In genomic region chr3:15612001-15612400, GRCh38 we compare ENCODE assay signal across 20 cellular contexts.
"Had no signal": no experiment of that assay in that cellular context is flagged by ENCODE, and none has a peak within 500 bp of the region (broad histone marks: within the 10 kb centered on the region; RNA-seq: fewer than 3 reads in every experiment).

No MANE protein-coding gene starts in this region.

- H3K9me3 Mint-ChIP-seq: activated naive CD4-positive, alpha-beta T cell treated with anti-CD3 and anti-CD28 coated beads for 36 hours; activated T-cell treated with anti-CD3 and anti-CD28 coated beads, Interleukin-2, amount 50 U/mL, for 24 hours; dendritic cell treated with granulocyte-macrophage colony-stimulating factor and Interleukin-4, amounts not matched to agents 40 ng/mL and 50 ng/mL, for 4 days; nephron had no signal

- H3K36me3 ChIP-seq: adrenal gland, left ventricle myocardium inferior, right atrium auricular region, tibial artery had no signal

- H3K4me1 ChIP-seq: foreskin keratinocyte had no signal

- H3K27ac Mint-ChIP-seq: activated CD4-positive, alpha-beta T cell treated with anti-CD3 and anti-CD28 coated beads, Interleukin-2, amount 10 ng/mL, durations not matched to agents 24 days and 14 days; activated CD8-positive, alpha-beta T cell treated with anti-CD3 and anti-CD28 coated beads for 36 hours; activated naive CD4-positive, alpha-beta T cell treated with anti-CD3 and anti-CD28 coated beads for 36 hours; activated T-cell treated with anti-CD3 and anti-CD28 coated beads, Interleukin-2, amount 50 U/mL, for 24 hours; activated T-helper 2 cell treated with anti-CD3 and anti-CD28 coated beads, Interferon-gamma antibody, Interleukin-2, Interleukin-4, amounts not matched to agents 10 μg/mL and 5 μg/mL and 100 μg/mL, durations not matched to agents 14 hours and 24 hours and 36 hours; dendritic cell treated with granulocyte-macrophage colony-stimulating factor and Interleukin-4, amounts not matched to agents 40 ng/mL and 50 ng/mL, for 4 days; nephron had no signal

- H3K9me3 ChIP-seq: adrenal gland, left ventricle myocardium inferior, right atrium auricular region, tibial artery had no signal

- ATAC-seq: activated CD8-positive, alpha-beta T cell treated with anti-CD3 and anti-CD28 coated beads for 36 hours; foreskin keratinocyte had no signal

- DNase-seq: activated CD8-positive, alpha-beta T cell treated with anti-CD3 and anti-CD28 coated beads for 36 hours; activated naive CD4-positive, alpha-beta T cell treated with anti-CD3 and anti-CD28 coated beads for 36 hours; activated T-cell treated with anti-CD3 and anti-CD28 coated beads, Interleukin-2, amount 50 U/mL, for 24 hours; adrenal gland; effector CD8-positive, alpha-beta T cell; foreskin keratinocyte; left ventricle myocardium inferior; mammary epithelial cell; midbrain; stimulated activated CD4-positive, alpha-beta T cell treated with anti-CD3 and anti-CD28 coated beads, Interleukin-2, amount 100 ng/mL, for 24 hours; stimulated activated naive CD4-positive, alpha-beta T cell treated with Interleukin-2 at 50 U/mL for 16 hours; substantia nigra; T1000; tibial artery had no signal

- H3K4me3 ChIP-seq: adrenal gland, left ventricle myocardium inferior, right atrium auricular region, tibial artery had no signal

- H3K27me3 ChIP-seq: adrenal gland, foreskin keratinocyte, right atrium auricular region, tibial artery had no signal

- H3K27me3 Mint-ChIP-seq: activated CD8-positive, alpha-beta T cell treated with anti-CD3 and anti-CD28 coated beads for 36 hours; activated T-cell treated with anti-CD3 and anti-CD28 coated beads, Interleukin-2, amount 50 U/mL, for 24 hours; dendritic cell treated with granulocyte-macrophage colony-stimulating factor and Interleukin-4, amounts not matched to agents 40 ng/mL and 50 ng/mL, for 4 days had no signal

- H3K4me3 Mint-ChIP-seq: activated CD4-positive, alpha-beta T cell treated with anti-CD3 and anti-CD28 coated beads, Interleukin-2, amount 10 ng/mL, durations not matched to agents 24 days and 14 days; activated CD8-positive, alpha-beta T cell treated with anti-CD3 and anti-CD28 coated beads for 36 hours; activated naive CD4-positive, alpha-beta T cell treated with anti-CD3 and anti-CD28 coated beads for 36 hours; activated T-cell treated with anti-CD3 and anti-CD28 coated beads, Interleukin-2, amount 50 U/mL, for 24 hours; dendritic cell treated with granulocyte-macrophage colony-stimulating factor and Interleukin-4, amounts not matched to agents 40 ng/mL and 50 ng/mL, for 4 days; nephron had no signal

- H3K27ac ChIP-seq: adrenal gland, epithelial cell of prostate, foreskin keratinocyte had no signal
